Comparison of ENCODE assay signal across 8 cellular contexts in the genomic region with DNA sequence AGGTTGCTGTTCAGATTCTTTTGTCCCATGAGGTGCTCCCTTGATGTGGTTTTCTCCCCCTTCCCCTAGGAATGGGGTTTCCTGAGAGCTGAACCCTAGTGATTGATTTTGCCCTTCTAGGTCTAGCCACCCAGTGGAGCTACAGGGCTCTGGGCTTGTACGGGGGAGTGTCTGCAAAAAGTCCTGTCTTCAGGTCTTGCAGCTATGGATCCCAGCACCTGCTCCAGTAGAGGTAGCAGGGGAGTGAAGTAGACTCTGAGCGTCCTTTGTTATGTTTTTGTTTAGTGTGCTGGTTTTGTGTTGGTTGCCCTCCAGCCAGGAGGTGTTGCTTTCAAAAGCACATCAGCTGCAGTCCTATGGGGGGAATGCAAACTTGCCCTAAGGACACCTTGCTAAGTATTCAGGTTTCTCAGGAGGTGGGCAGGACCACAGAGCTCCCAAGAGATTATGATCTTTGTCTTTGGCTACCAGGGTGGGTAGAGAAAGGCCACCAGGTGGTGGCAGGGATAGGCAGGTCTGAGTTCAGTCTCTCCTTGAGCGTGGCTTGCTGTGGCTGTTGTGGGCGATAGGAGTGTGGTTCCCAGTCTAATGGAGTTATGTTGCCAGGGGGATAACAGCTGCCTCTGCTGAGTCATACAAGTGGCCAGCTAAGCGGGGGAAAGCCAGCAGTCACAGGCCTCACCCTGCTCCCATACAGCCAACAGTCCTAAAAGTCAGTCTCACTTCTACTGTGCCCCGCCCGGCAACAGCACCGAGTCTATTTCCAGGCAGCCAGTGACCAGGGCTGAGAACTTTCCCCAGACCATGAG.
A peak's percentile ranks its signal among the peaks of the same experiment; 100 is the strongest.
DNase-seq lines count a peak whose midpoint lies in the region; ATAC-seq and TF ChIP-seq lines count a peak whose summit lies in the region.

No MANE protein-coding gene starts in this region.

- no peak overlapping the region for H3K27ac Mint-ChIP-seq in activated CD4-positive, alpha-beta T cell treated with anti-CD3 and anti-CD28 coated beads, Interleukin-2, amount 10 ng/mL, durations not matched to agents 7 days and 5 days

- POLR2A ChIA-PET in activated CD4-positive, alpha-beta T cell treated with anti-CD3 and anti-CD28 coated beads, Interleukin-2, amount 10 ng/mL, durations not matched to agents 7 days and 5 days (lab: Charles Lee), result no interaction called here

- intact Hi-C loops in lower lobe of right lung (cut with DNase I), result no loop called here

- peaks cover 13% of the 10 kb centered on the region for H3K4me1 Mint-ChIP-seq in activated CD4-positive, alpha-beta T cell treated with anti-CD3 and anti-CD28 coated beads, Interleukin-2, amount 10 ng/mL, durations not matched to agents 7 days and 5 days

- peaks cover 6% of the 10 kb centered on the region for H3K9me3 Mint-ChIP-seq in activated CD4-positive, alpha-beta T cell treated with anti-CD3 and anti-CD28 coated beads, Interleukin-2, amount 10 ng/mL, durations not matched to agents 7 days and 5 days

- no peak overlapping the region for H3K4me3 Mint-ChIP-seq in activated CD4-positive, alpha-beta T cell treated with anti-CD3 and anti-CD28 coated beads, Interleukin-2, amount 10 ng/mL, durations not matched to agents 7 days and 5 days

- no peaks in the 10 kb centered on the region for H3K27me3 ChIP-seq in MG63
- no peaks in the 10 kb centered on the region for H3K27me3 ChIP-seq in lower lobe of right lung (ENCODE audit: low read depth)

- H3K36me3 Mint-ChIP-seq in activated CD4-positive, alpha-beta T cell treated with anti-CD3 and anti-CD28 coated beads, Interleukin-2, amount 10 ng/mL, durations not matched to agents 7 days and 5 days (ENCODE audit: low read depth), result no peaks in the 10 kb centered on the region

- H3K27ac ChIP-seq in lower lobe of right lung, result no peak overlapping the region

- H3K36me3 ChIP-seq in MG63, result no peaks in the 10 kb centered on the region
- H3K36me3 ChIP-seq in lower lobe of right lung, result no peaks in the 10 kb centered on the region

- H3K4me3 ChIP-seq in MG63 (no peak overlapping the region), lower lobe of right lung (no peak overlapping the region)

- TF ChIP-seq CTCF in lower lobe of right lung (IDR thresholded peaks at IDR 0.05) (no peak), GM13976 (IDR thresholded peaks at IDR 0.05; ENCODE audit: borderline replicate concordance, control extremely low read depth, extremely low read depth, insufficient read depth, missing control alignments) (no peak)

- DNase-seq in Caki2 (ENCODE audit: low read depth), result peak; percentile 86
- peak; percentile 93 for DNase-seq in MG63
- peak; percentile 89 for DNase-seq in astrocyte of the hippocampus (ENCODE audit: low read depth, low spot score)
- no peak for DNase-seq in lower lobe of right lung
- no peak for DNase-seq in NCI-H1105 (lab: John Stamatoyannopoulos, UW)
- no peak for DNase-seq in activated CD4-positive, alpha-beta T cell treated with anti-CD3 and anti-CD28 coated beads, Interleukin-2, amount 10 ng/mL, durations not matched to agents 7 days and 5 days
- DNase-seq in activated CD4-positive, alpha-beta T cell treated with anti-CD3 and anti-CD28 coated beads for 1 hour, result no peak
- DNase-seq in GM13976 (ENCODE audit: low spot score), result no peak

- CTCF ChIA-PET in activated CD4-positive, alpha-beta T cell treated with anti-CD3 and anti-CD28 coated beads, Interleukin-2, amount 10 ng/mL, durations not matched to agents 7 days and 5 days (lab: Charles Lee), result interaction anchor here (0.9 to 1.0 kb wide), 2 partner anchors 11 to 154 kb away, joined by 3 read pairs; no protein-coding TSS in a partner anchor

- in situ Hi-C loops in Caki2 (cut with HindIII; ENCODE audit: low pct_unique_long_range_greater_than_20kb, low sequenced_read_pairs), result no loop called here
- in situ Hi-C loops in GM13976 (cut with MboI; ENCODE audit: low sequenced_read_pairs, unreplicated experiment), result no loop called here

- ATAC-seq in lower lobe of right lung, result peak; percentile 37 to 76

- H3K4me1 ChIP-seq in lower lobe of right lung, result no peaks in the 10 kb centered on the region

- peaks cover 3% of the 10 kb centered on the region; the same call in 1 of the 2 replicates for H3K9me3 ChIP-seq in MG63
- no peaks in the 10 kb centered on the region for H3K9me3 ChIP-seq in lower lobe of right lung

- peaks cover 41% of the 10 kb centered on the region for H3K27me3 Mint-ChIP-seq in activated CD4-positive, alpha-beta T cell treated with anti-CD3 and anti-CD28 coated beads, Interleukin-2, amount 10 ng/mL, durations not matched to agents 7 days and 5 days

Comparison
In these comparisons a context has a peak if more than half of its experiments do, and no peak if none do; other contexts are left out.
1. DNase-seq: peak in Caki2 (single experiment), MG63 (single experiment) and astrocyte of the hippocampus (single experiment); none in lower lobe of right lung (single experiment), NCI-H1105 (single experiment), activated CD4-positive, alpha-beta T cell treated with anti-CD3 and anti-CD28 coated beads, Interleukin-2, amount 10 ng/mL, durations not matched to agents 7 days and 5 days (single experiment), activated CD4-positive, alpha-beta T cell treated with anti-CD3 and anti-CD28 coated beads for 1 hour (single experiment) and GM13976 (single experiment).